In the genomic region with DNA sequence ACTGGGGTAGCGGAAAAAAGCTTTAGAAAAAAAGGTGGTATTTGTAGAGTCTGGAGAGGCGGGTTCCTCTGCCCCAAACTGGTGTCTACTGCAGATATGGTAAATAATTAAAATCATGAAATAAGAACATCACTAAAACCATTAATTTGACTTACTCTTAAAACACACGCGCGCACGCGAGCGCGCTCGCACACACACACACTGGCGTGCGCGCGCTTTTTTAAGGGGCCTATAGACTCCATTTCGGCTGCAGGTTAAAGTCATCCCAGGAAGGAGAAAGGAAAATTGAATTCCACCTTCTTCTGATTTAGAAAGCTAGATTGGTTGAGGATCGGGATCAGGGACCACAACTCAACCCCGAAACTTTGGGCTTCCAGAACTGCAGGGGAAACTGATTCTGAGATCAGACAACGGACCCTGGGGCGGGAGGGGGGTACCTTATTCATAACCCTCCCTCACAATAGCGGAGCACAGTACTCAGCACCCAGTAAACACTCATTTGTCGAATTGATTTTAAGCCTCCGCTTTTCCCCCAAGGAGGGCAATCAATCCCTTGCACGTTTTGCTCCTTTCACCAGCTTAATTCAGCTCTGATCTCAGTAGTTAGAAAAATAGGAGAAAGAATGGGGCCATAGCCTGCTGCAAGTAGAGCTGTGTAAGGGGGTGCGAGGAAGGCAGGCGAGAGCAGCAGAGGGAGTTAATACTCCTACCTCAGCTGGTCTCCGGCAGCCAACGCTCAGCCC, we compare ENCODE assay signal across 16 cellular contexts. TPM values are rescaled to one million over a fixed set of nuclear protein-coding genes. Genes with fewer than 3 reads are reported as not detected.
DNase-seq lines count a peak whose midpoint lies in the region; ATAC-seq, FAIRE-seq and TF ChIP-seq lines count a peak whose summit lies in the region.
"Had no signal": no experiment of that assay in that cellular context is flagged by ENCODE, and none has a peak within 500 bp of the region (broad histone marks: within the 10 kb centered on the region; RNA-seq: fewer than 3 reads in every experiment).

No MANE protein-coding gene starts in this region.

- TF ChIP-seq EP300 in A549 (IDR thresholded peaks at IDR 0.05), result no peak

- no peak for TF ChIP-seq CTCF in A549 (IDR thresholded peaks at IDR 0.05)
- TF ChIP-seq CTCF in osteoblast (IDR thresholded peaks at IDR 0.05; ENCODE audit: extremely low read depth, low read depth, low read length), result no peak

- TF ChIP-seq POLR2A in A549 (IDR thresholded peaks at IDR 0.05; ENCODE audit: low read length), result no peak

- H3K9me3 Mint-ChIP-seq in activated T-cell treated with anti-CD3 and anti-CD28 coated beads, Interleukin-2, amount 50 U/mL, for 72 hours, result no peaks in the 10 kb centered on the region
- H3K9me3 Mint-ChIP-seq: activated T-helper 17 cell treated with anti-CD3 and anti-CD28 coated beads, Interleukin-2, amount 50 U/mL, for 72 hours had no signal

- peaks cover 64% of the 10 kb centered on the region for H3K27me3 ChIP-seq in NT2/D1 (ENCODE audit: insufficient read depth, insufficient read length)
- H3K27me3 ChIP-seq in iPS DF 6.9 (ENCODE audit: control insufficient read depth, insufficient read depth, low read length), result peaks cover 43% of the 10 kb centered on the region
- no peaks in the 10 kb centered on the region for H3K27me3 ChIP-seq in osteoblast (ENCODE audit: insufficient read depth, low read length)

- H3K27ac ChIP-seq in A549 (no peak overlapping the region), iPS DF 6.9 (ENCODE audit: low read length) (no peak overlapping the region), osteoblast (ENCODE audit: low read depth, low read length) (no peak overlapping the region)

- ATAC-seq in A549 (no peak), HG02571 (IDR thresholded peaks at IDR 0.05; ENCODE audit: unreplicated experiment) (no peak)
- no peak for ATAC-seq in activated T-cell treated with anti-CD3 and anti-CD28 coated beads, Interleukin-2, amount 50 U/mL, for 72 hours (replicated peaks in 1 of 2)
- ATAC-seq: activated T-helper 17 cell treated with anti-CD3 and anti-CD28 coated beads, Interleukin-2, amount 50 U/mL, for 72 hours; mucosa of descending colon had no signal

- CTCF ChIA-PET in A549 (lab: Yijun Ruan, JAX), result no interaction called here

- H3K4me3 ChIP-seq in A549, result no peak overlapping the region
- H3K4me3 ChIP-seq in NT2/D1 (ENCODE audit: insufficient read length, low read depth), result peak overlapping the region; percentile 72
- H3K4me3 ChIP-seq in iPS DF 6.9 (ENCODE audit: low read length), result peak overlapping the region; percentile 39; the same call in 1 of the 2 replicates
- H3K4me3 ChIP-seq in osteoblast (ENCODE audit: insufficient read depth, low read length), result no peak overlapping the region
- H3K4me3 ChIP-seq: mucosa of descending colon had no signal

- H3K27me3 Mint-ChIP-seq in activated T-cell treated with anti-CD3 and anti-CD28 coated beads, Interleukin-2, amount 50 U/mL, for 72 hours (ENCODE audit: low read depth), result peaks cover 47% of the 10 kb centered on the region

- no peaks in the 10 kb centered on the region for H3K79me2 ChIP-seq in osteoblast (ENCODE audit: insufficient read depth, low read length)

- no peak for TF ChIP-seq RAD21 in A549 (conservative IDR thresholded peaks at IDR 0.05 in 1 of 2, IDR thresholded peaks at IDR 0.05 in 1 of 2)

- no peak overlapping the region for H3K4me3 Mint-ChIP-seq in activated T-cell treated with anti-CD3 and anti-CD28 coated beads, Interleukin-2, amount 50 U/mL, for 72 hours
- H3K4me3 Mint-ChIP-seq: activated T-helper 17 cell treated with anti-CD3 and anti-CD28 coated beads, Interleukin-2, amount 50 U/mL, for 72 hours had no signal

- H3K36me3 ChIP-seq in NT2/D1 (ENCODE audit: insufficient read depth, insufficient read length, low read length) (no peaks in the 10 kb centered on the region), iPS DF 6.9 (ENCODE audit: control insufficient read depth, insufficient read depth, low read length) (no peaks in the 10 kb centered on the region), osteoblast (ENCODE audit: insufficient read depth, low read length) (no peaks in the 10 kb centered on the region)

- peak overlapping the region; percentile 43 for H3K9ac ChIP-seq in NT2/D1 (ENCODE audit: insufficient read length, low read depth)

- H3K9me3 ChIP-seq in A549, result no peaks in the 10 kb centered on the region
- no peaks in the 10 kb centered on the region for H3K9me3 ChIP-seq in NT2/D1 (ENCODE audit: insufficient read depth, low read length)
- H3K9me3 ChIP-seq in iPS DF 6.9 (ENCODE audit: control insufficient read depth, insufficient read depth, low read length), result no peaks in the 10 kb centered on the region
- no peaks in the 10 kb centered on the region for H3K9me3 ChIP-seq in osteoblast (ENCODE audit: low read depth, low read length)
- H3K9me3 ChIP-seq: mucosa of descending colon had no signal

- H3K4me2 ChIP-seq in A549 (peak overlapping the region; percentile 60), osteoblast (ENCODE audit: insufficient read depth, low read length) (no peak overlapping the region)

- FAIRE-seq in A549 (lab: Jason Lieb, UNC), result no peak

- peaks cover 0 to 4% of the 10 kb centered on the region in 2 donors for H3K36me3 Mint-ChIP-seq in activated T-cell treated with anti-CD3 and anti-CD28 coated beads, Interleukin-2, amount 50 U/mL, for 72 hours (ENCODE audit: insufficient read depth in 2 of 2)

- no peaks in the 10 kb centered on the region for H3K4me1 Mint-ChIP-seq in activated T-cell treated with anti-CD3 and anti-CD28 coated beads, Interleukin-2, amount 50 U/mL, for 72 hours (ENCODE audit: low read depth)
- H3K4me1 Mint-ChIP-seq: activated T-helper 17 cell treated with anti-CD3 and anti-CD28 coated beads, Interleukin-2, amount 50 U/mL, for 72 hours had no signal

- H3K27ac Mint-ChIP-seq in activated T-cell treated with anti-CD3 and anti-CD28 coated beads, Interleukin-2, amount 50 U/mL, for 72 hours, result no peak overlapping the region
- H3K27ac Mint-ChIP-seq: activated T-helper 17 cell treated with anti-CD3 and anti-CD28 coated beads, Interleukin-2, amount 50 U/mL, for 72 hours had no signal

- DNase-seq in A549 (ENCODE audit: low read depth in 1 of 2, low spot score in 1 of 2) (no peak), NT2/D1 (ENCODE audit: low read depth, low spot score) (no peak), iPS DF 6.9 (ENCODE audit: low read depth, low spot score) (no peak), osteoblast (ENCODE audit: insufficient read length, low spot score, missing footprints) (peak; percentile 88), HK-2 (ENCODE audit: unreplicated experiment) (no peak)
- no peak for DNase-seq in activated T-cell treated with anti-CD3 and anti-CD28 coated beads, Interleukin-2, amount 50 U/mL, for 72 hours
- no peak for DNase-seq in stimulated activated CD4-positive, alpha-beta T cell treated with anti-CD3 and anti-CD28 coated beads, Interleukin-2, amount 100 ng/mL, for 48 hours
- DNase-seq: activated CD4-positive, CD25-positive, alpha-beta regulatory T cell treated with anti-CD3 and anti-CD28 coated beads, Interleukin-2, amount 50 U/mL, for 72 hours; EL; KG1; mucosa of descending colon; NCI-H2171; SHP77 had no signal

- H2AFZ ChIP-seq in osteoblast (ENCODE audit: low read length), result no peak overlapping the region

- POLR2A ChIA-PET in A549 (lab: Yijun Ruan, JAX), result no interaction called here

- no peaks in the 10 kb centered on the region for H4K20me1 ChIP-seq in osteoblast (ENCODE audit: insufficient read depth, low read length)

- H3K4me1 ChIP-seq in A549, result no peaks in the 10 kb centered on the region
- peaks cover 7% of the 10 kb centered on the region for H3K4me1 ChIP-seq in NT2/D1 (ENCODE audit: insufficient read depth, insufficient read length)
- peaks cover 4% of the 10 kb centered on the region; the same call in 1 of the 2 replicates for H3K4me1 ChIP-seq in iPS DF 6.9 (ENCODE audit: control insufficient read depth, insufficient read depth, low read length)
- no peaks in the 10 kb centered on the region for H3K4me1 ChIP-seq in osteoblast (ENCODE audit: insufficient read depth, low read length)

- 39% methylated on average over 27 of the region's 27 CpGs for WGBS in A549 (ENCODE audit: missing lambda C conversion rate)
- no CpG with 5 or more reads among the region's 27 CpGs for WGBS in iPS DF 6.9 (ENCODE audit: insufficient coverage, insufficient read length)

TF ChIP-seq in A549, 52 proteins besides CTCF, POLR2A, EP300 and RAD21 (continues in another document):
- TF ChIP-seq HOXB13 (CRISPR knock-in tag; IDR thresholded peaks at IDR 0.05; ENCODE audit: low read depth) (no peak), NFE2L2 (conservative IDR thresholded peaks at IDR 0.05; ENCODE audit: low read length) (no peak), CHD2 (IDR thresholded peaks at IDR 0.05; ENCODE audit: low read length, partially characterized antibody) (no peak), MAFK (IDR thresholded peaks at IDR 0.05; ENCODE audit: partially characterized antibody) (no peak), HOXB5 (CRISPR knock-in tag; IDR thresholded peaks at IDR 0.05) (no peak), BHLHE40 (IDR thresholded peaks at IDR 0.05; ENCODE audit: low read depth, low read length) (no peak), EHMT2 (IDR thresholded peaks at IDR 0.05; ENCODE audit: low read depth) (no peak), TP53 (CRISPR knock-in tag; IDR thresholded peaks at IDR 0.05) (no peak), EHF (CRISPR knock-in tag; IDR thresholded peaks at IDR 0.05) (no peak), JUNB (IDR thresholded peaks at IDR 0.05) (no peak)
- TF ChIP-seq, protein P1, sequence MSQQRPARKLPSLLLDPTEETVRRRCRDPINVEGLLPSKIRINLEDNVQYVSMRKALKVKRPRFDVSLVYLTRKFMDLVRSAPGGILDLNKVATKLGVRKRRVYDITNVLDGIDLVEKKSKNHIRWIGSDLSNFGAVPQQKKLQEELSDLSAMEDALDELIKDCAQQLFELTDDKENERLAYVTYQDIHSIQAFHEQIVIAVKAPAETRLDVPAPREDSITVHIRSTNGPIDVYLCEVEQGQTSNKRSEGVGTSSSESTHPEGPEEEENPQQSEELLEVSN (IDR thresholded peaks at IDR 0.05; ENCODE audit: borderline replicate concordance, low read depth), result no peak
- TF ChIP-seq, protein P2, sequence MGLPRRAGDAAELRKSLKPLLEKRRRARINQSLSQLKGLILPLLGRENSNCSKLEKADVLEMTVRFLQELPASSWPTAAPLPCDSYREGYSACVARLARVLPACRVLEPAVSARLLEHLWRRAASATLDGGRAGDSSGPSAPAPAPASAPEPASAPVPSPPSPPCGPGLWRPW (IDR thresholded peaks at IDR 0.05), result no peak

RNA-seq across cellular contexts. Expression of a gene that starts 0.5 kb away (rescaled TPM):
- polyA plus RNA-seq in A549 (2011; rRNA removed) (not detected in 2 replicates), A549 (2017; fragmentation: RNase III; extraction: RNeasy Plus Mini Kit Qiagen cat#74134 plus additional on column Dnase treatment) (not detected in 3 replicates)
- polyA plus RNA-seq in A549 (2012; cell fraction: cytosol; rRNA removed), result not detected in 2 replicates
- not detected in 2 replicates for polyA plus RNA-seq in A549 (2012; cell fraction: nucleus; rRNA removed)
- not detected in 2 replicates for polyA minus RNA-seq in A549 (2011; rRNA and poly(A)+ RNA removed)
- not detected in 2 replicates for total RNA-seq in osteoblast
- total RNA-seq in activated T-cell treated with anti-CD3 and anti-CD28 coated beads, Interleukin-2, amount 50 U/mL, for 72 hours, result not detected
- total RNA-seq: fibroblast of villous mesenchyme had no signal

Comparison
In these comparisons a context has a peak if more than half of its experiments do, and no peak if none do; other contexts are left out.
1. H3K4me3 ChIP-seq: peak in NT2/D1 (single experiment) and iPS DF 6.9 (single experiment); none in A549 (single experiment) and osteoblast (single experiment).